ENCODE assay signal across 6 cellular contexts in the genomic region with DNA sequence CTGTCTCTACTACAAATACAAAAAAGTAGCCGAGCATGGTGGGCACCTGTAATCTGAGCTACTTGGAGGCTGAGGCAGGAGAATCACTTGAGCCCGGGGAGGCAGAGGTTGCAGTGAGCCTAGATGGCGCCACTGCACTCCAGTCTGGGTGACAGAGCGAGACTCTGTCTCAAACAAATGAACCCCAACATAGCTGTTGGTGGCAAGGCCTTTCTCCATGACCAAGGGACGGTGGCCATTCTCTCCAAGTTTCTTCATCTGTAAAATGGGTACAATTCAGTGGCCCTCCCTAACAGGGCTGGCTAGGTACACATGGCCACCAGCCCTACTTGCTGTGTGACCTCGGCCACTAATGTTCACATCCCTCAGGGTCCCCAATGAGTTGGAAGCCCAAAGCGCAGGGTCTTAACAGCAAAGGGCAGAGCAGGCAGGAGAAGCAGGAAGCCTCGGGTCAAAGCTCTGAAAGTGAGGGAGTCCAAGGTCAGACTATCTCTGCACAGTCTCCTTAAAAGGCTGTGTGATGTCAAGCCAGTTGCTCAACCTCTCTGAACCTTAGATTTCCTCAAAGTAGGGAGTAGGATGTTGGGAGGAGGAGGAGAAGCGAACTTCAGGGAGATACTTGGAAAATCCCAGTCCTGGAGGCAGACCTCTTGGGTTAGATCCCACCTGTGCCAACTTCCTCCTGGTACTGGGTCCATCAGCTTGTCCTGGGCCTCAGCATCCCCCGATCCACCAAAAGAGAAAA. TPM values are rescaled to one million over a fixed set of nuclear protein-coding genes. Genes with fewer than 3 reads are reported as not detected.
DNase-seq lines count a peak whose midpoint lies in the region; ATAC-seq and TF ChIP-seq lines count a peak whose summit lies in the region.

No MANE protein-coding gene starts in this region.

- H3K4me1 ChIP-seq in urinary bladder (ENCODE audit: insufficient read depth) = peaks cover 3% of the 10 kb centered on the region

- peak overlapping the region; percentile 99 for H3K27ac ChIP-seq in urinary bladder (ENCODE audit: low read depth)

- WGBS in urinary bladder = 58% methylated on average over 10 of the region's 10 CpGs

- ATAC-seq in HG03139 (IDR thresholded peaks at IDR 0.05; ENCODE audit: unreplicated experiment) = no peak

- no peaks in the 10 kb centered on the region for H3K36me3 ChIP-seq in urinary bladder (ENCODE audit: insufficient read depth)

- TF ChIP-seq POLR2A in GM19193 (IDR thresholded peaks at IDR 0.05; ENCODE audit: extremely low read depth, insufficient read depth, insufficient read length) = peak; percentile 35

- DNase-seq in activated CD8-positive, alpha-beta memory T cell treated with anti-CD3 and anti-CD28 coated beads for 24 hours = peak; percentile 70
- DNase-seq in iris pigment epithelial cell (ENCODE audit: low read depth) (peak; percentile 28), NCI-H1092 (lab: John Stamatoyannopoulos, UW) (no peak)

- H3K4me3 ChIP-seq in urinary bladder (ENCODE audit: low read depth, low read length) = peak overlapping the region; percentile 91

RNA-seq across cellular contexts. Expression of a gene that starts 2.7 kb away (rescaled TPM):
- 59.5 TPM for total RNA-seq in urinary bladder
- 473 TPM for polyA plus RNA-seq in urinary bladder

RNA-seq across cellular contexts. Expression of a gene that starts 4.4 kb away (rescaled TPM):
- 1.3 TPM for total RNA-seq in urinary bladder
- polyA plus RNA-seq in urinary bladder = 1.8 TPM

RNA-seq across cellular contexts. Expression of a gene that starts 44.2 kb away (rescaled TPM):
- 56.5 TPM for total RNA-seq in urinary bladder
- polyA plus RNA-seq in urinary bladder = 97.5 TPM

RNA-seq across cellular contexts. Expression of a gene that starts 52.5 kb away (rescaled TPM):
- 1.7 TPM for total RNA-seq in urinary bladder
- 1.1 TPM for polyA plus RNA-seq in urinary bladder
